ENCODE assay signal across 17 cellular contexts in the genomic region with DNA sequence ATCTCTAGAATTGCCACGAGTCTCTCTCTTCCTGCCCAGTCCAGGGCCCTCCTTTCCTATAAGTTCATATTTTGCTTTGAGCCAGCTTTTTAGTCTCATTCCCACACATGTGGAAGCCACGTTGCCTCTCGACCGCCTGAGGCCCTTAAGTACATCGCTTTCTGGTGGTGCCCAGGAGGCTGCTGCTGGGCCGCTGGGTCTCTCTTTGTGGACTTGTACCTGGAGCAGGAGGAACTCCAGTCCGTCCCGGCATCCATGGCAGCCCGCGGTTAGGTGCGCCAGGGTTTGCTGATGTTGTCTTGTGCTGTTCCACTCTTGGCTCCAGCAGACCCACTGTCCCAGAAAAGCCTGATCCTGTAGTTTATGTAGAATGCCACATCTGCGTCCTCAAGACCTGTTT. TPM values are rescaled to one million over a fixed set of nuclear protein-coding genes. Genes with fewer than 3 reads are reported as not detected.
A peak's percentile ranks its signal among the peaks of the same experiment; 100 is the strongest.
DNase-seq lines count a peak whose midpoint lies in the region; ATAC-seq, FAIRE-seq and TF ChIP-seq lines count a peak whose summit lies in the region.
"Had no signal": no experiment of that assay in that cellular context is flagged by ENCODE, and none has a peak within 500 bp of the region (broad histone marks: within the 10 kb centered on the region; RNA-seq: fewer than 3 reads in every experiment).

No MANE protein-coding gene starts in this region.

- peak overlapping the region; percentile 80 for H3K27ac Mint-ChIP-seq in activated B cell treated with CpG ODN at 0.5 μM for 24 hours
- H3K27ac Mint-ChIP-seq: CD4-positive, CD25-positive, alpha-beta regulatory T cell had no signal

- peaks cover 21% of the 10 kb centered on the region for H3K79me1 ChIP-seq in mesenchymal stem cell (replicated peaks; ENCODE audit: low read length, poor library complexity, severe bottlenecking)

- no peak for TF ChIP-seq RAD21 in HCT116 (IDR thresholded peaks at IDR 0.05; ENCODE audit: low read depth)

- DNase-seq in A673 (ENCODE audit: low spot score) (no peak), HCT116 (ENCODE audit: low read depth, low spot score) (no peak), activated B cell treated with CpG ODN at 0.5 μM for 24 hours (no peak), posterior vena cava (ENCODE audit: low spot score) (peak; percentile 80), mesenchymal stem cell (no peak), small intestine (no peak), osteoblast (ENCODE audit: insufficient read length, low spot score, missing footprints) (no peak)
- DNase-seq: CD4-positive, CD25-positive, alpha-beta regulatory T cell; DMS79; HCEC 1CT; NCI-H1048; NCI-H2107; NCI-H226; SHP77 had no signal

- no peak overlapping the region for H4K91ac ChIP-seq in mesenchymal stem cell (ENCODE audit: low read length)

- H2BK15ac ChIP-seq in mesenchymal stem cell (ENCODE audit: low read depth, poor library complexity, severe bottlenecking), result no peak overlapping the region

- 98% methylated on average over 11 of the region's 12 CpGs for WGBS in mesenchymal stem cell
- WGBS in small intestine, 3 donors, result 94 to 95% (median 94%) methylated on average over 12 of the region's 12 CpGs

- H3K9me3 Mint-ChIP-seq in activated B cell treated with CpG ODN at 0.5 μM for 24 hours, result no peaks in the 10 kb centered on the region
- H3K9me3 Mint-ChIP-seq: CD4-positive, CD25-positive, alpha-beta regulatory T cell had no signal

- peaks cover 21% of the 10 kb centered on the region for H3K4me1 Mint-ChIP-seq in activated B cell treated with CpG ODN at 0.5 μM for 24 hours

- intact Hi-C loops in A673 (cut with micrococcal nuclease; ENCODE audit: unreplicated experiment), result loop anchor here (10.0 kb wide), 1 partner anchor 312 kb away; no protein-coding TSS in a partner anchor
- intact Hi-C loops in HCT116 (cut with micrococcal nuclease), result no loop called here
- intact Hi-C loops in activated B cell treated with CpG ODN at 0.5 μM for 24 hours (cut with micrococcal nuclease), result loop anchor here (2.0 kb wide), 1 partner anchor 150 kb away; no protein-coding TSS in a partner anchor
- intact Hi-C loops in posterior vena cava (cut with DNase I), result no loop called here

- H3K36me3 ChIP-seq in A673 (ENCODE audit: insufficient read depth, low read length, poor library complexity, severe bottlenecking) (peaks cover 100% of the 10 kb centered on the region), HCT116 (ENCODE audit: control insufficient read depth in 1 of 2, insufficient read depth in 2 of 2, low read length in 2 of 2) (peaks cover 54 to 67% of the 10 kb centered on the region in 2 experiments), mesenchymal stem cell (ENCODE audit: control insufficient read depth in 1 of 2, insufficient read depth in 2 of 2, low read depth in 1 of 2, low read length in 2 of 2) (peaks cover 84 to 91% of the 10 kb centered on the region in 2 experiments), small intestine (ENCODE audit: control insufficient read depth in 2 of 2, insufficient read depth in 2 of 2, low read length in 2 of 2) (peaks cover 14 to 36% of the 10 kb centered on the region in 2 donors), osteoblast (ENCODE audit: insufficient read depth, low read length) (peaks cover 74% of the 10 kb centered on the region)

- H2BK120ac ChIP-seq in mesenchymal stem cell (ENCODE audit: low read depth, low read length), result no peak overlapping the region

- CTCF ChIA-PET in A673 (lab: Charles Lee) (no interaction called here), HCT116 (lab: Charles Lee) (no interaction called here), activated B cell treated with CpG ODN at 0.5 μM for 24 hours (lab: Charles Lee) (no interaction called here)

- H3K23ac ChIP-seq in mesenchymal stem cell (ENCODE audit: low read length in 2 of 2), result no peak overlapping the region

- H3K79me2 ChIP-seq in HCT116 (ENCODE audit: insufficient read depth, low read length), result peaks cover 5% of the 10 kb centered on the region; the same call in 1 of the 2 replicates
- H3K79me2 ChIP-seq in osteoblast (ENCODE audit: insufficient read depth, low read length), result no peaks in the 10 kb centered on the region

- no peak overlapping the region for H3K9ac ChIP-seq in HCT116 (ENCODE audit: low read length)
- no peak overlapping the region for H3K9ac ChIP-seq in mesenchymal stem cell (ENCODE audit: low read length)

- no peaks in the 10 kb centered on the region for H3K27me3 Mint-ChIP-seq in activated B cell treated with CpG ODN at 0.5 μM for 24 hours
- H3K27me3 Mint-ChIP-seq: CD4-positive, CD25-positive, alpha-beta regulatory T cell had no signal

- no peak overlapping the region for H3K14ac ChIP-seq in mesenchymal stem cell (ENCODE audit: low read length in 2 of 2)

- no peak overlapping the region for H3K4ac ChIP-seq in mesenchymal stem cell (ENCODE audit: low read depth in 1 of 2, low read length in 2 of 2)

- H3K9me2 ChIP-seq in HCT116 (ENCODE audit: insufficient read depth), result no peaks in the 10 kb centered on the region

- FAIRE-seq in small intestine (lab: Jason Lieb, UNC), result no peak
- FAIRE-seq: A204.1, RCC 7860 had no signal

- H3K4me1 ChIP-seq in A673 (ENCODE audit: insufficient read depth, low read length, poor library complexity, severe bottlenecking) (peaks cover 16% of the 10 kb centered on the region), HCT116 (ENCODE audit: control insufficient read depth in 1 of 2, insufficient read depth in 2 of 2, low read length in 2 of 2) (no peaks in the 10 kb centered on the region), mesenchymal stem cell (ENCODE audit: control insufficient read depth, insufficient read depth, low read depth, low read length) (no peaks in the 10 kb centered on the region), small intestine (ENCODE audit: control insufficient read depth in 2 of 2, insufficient read depth in 1 of 2, low read depth in 1 of 2, low read length in 1 of 2) (peaks cover 0 to 2% of the 10 kb centered on the region in 2 donors), osteoblast (ENCODE audit: insufficient read depth, low read length) (no peaks in the 10 kb centered on the region)

- H3K27ac ChIP-seq in A673 (ENCODE audit: low read depth, low read length, poor library complexity, severe bottlenecking) (no peak overlapping the region), HCT116 (ENCODE audit: low read depth, low read length) (no peak overlapping the region), mesenchymal stem cell (ENCODE audit: low read length, poor library complexity, severe bottlenecking) (no peak overlapping the region), small intestine (ENCODE audit: low read depth in 1 of 2, low read length in 1 of 2) (no peak overlapping the region), osteoblast (ENCODE audit: low read depth, low read length) (no peak overlapping the region)

- peaks cover 94% of the 10 kb centered on the region for H3K36me3 Mint-ChIP-seq in activated B cell treated with CpG ODN at 0.5 μM for 24 hours (ENCODE audit: low read depth)

- BruUV-seq in A673 (replicated peaks; lab: Mats Ljungman, UMichigan) (TSS peak; percentile 61), HCT116 (replicated peaks; lab: Mats Ljungman, UMichigan) (TSS peak; percentile 47)

- H3K4me3 ChIP-seq in A673 (ENCODE audit: low read depth, low read length, poor library complexity, severe bottlenecking) (no peak overlapping the region), HCT116 (replicated peaks in 1 of 2; ENCODE audit: low read depth in 1 of 2, low read length in 2 of 2) (no peak overlapping the region), mesenchymal stem cell (ENCODE audit: insufficient read depth in 1 of 2, low read depth in 1 of 2, low read length in 2 of 2) (no peak overlapping the region), small intestine (ENCODE audit: low read depth in 1 of 2, low read length in 2 of 2) (no peak overlapping the region), osteoblast (ENCODE audit: insufficient read depth, low read length) (no peak overlapping the region)

- H2BK12ac ChIP-seq in mesenchymal stem cell (ENCODE audit: low read length in 2 of 2), result no peak overlapping the region

- RAD21 ChIA-PET in HCT116 (lab: Charles Lee; ENCODE audit: low non-redundant PET in 1 of 2, low total read pairs in 2 of 2, uncharacterized antibody in 2 of 2, unreplicated experiment in 2 of 2), result no interaction called here

- no peak overlapping the region for H2BK5ac ChIP-seq in mesenchymal stem cell (ENCODE audit: low read depth, low read length, poor library complexity, severe bottlenecking)

- H3K27me3 ChIP-seq in A673 (replicated peaks; ENCODE audit: insufficient read depth, low read depth, low read length, poor library complexity) (no peaks in the 10 kb centered on the region), HCT116 (ENCODE audit: insufficient read depth, low read length) (no peaks in the 10 kb centered on the region), mesenchymal stem cell (ENCODE audit: control insufficient read depth in 1 of 2, insufficient read depth in 1 of 2, low read length in 2 of 2) (no peaks in the 10 kb centered on the region), small intestine (ENCODE audit: control insufficient read depth in 2 of 2, insufficient read depth in 2 of 2, low read length in 2 of 2) (no peaks in the 10 kb centered on the region), osteoblast (ENCODE audit: insufficient read depth, low read length) (no peaks in the 10 kb centered on the region)

- no peak for ATAC-seq in HCT116
- no peak for ATAC-seq in activated B cell treated with CpG ODN at 0.5 μM for 24 hours (ENCODE audit: low read depth)
- ATAC-seq in GM21367 (IDR thresholded peaks at IDR 0.05; ENCODE audit: unreplicated experiment), result no peak

- H3K4me2 ChIP-seq in HCT116 (ENCODE audit: low read length) (no peak overlapping the region), mesenchymal stem cell (ENCODE audit: low read length, poor library complexity, severe bottlenecking) (no peak overlapping the region), osteoblast (ENCODE audit: insufficient read depth, low read length) (no peak overlapping the region)

- H2AFZ ChIP-seq in HCT116 (ENCODE audit: low read depth, low read length, poor library complexity, severe bottlenecking), result no peak overlapping the region
- no peak overlapping the region for H2AFZ ChIP-seq in mesenchymal stem cell (ENCODE audit: low read depth, low read length)
- H2AFZ ChIP-seq in osteoblast (ENCODE audit: low read length), result no peak overlapping the region

- H3K9me3 ChIP-seq in A673 (ENCODE audit: low read depth, low read length, poor library complexity, severe bottlenecking) (no peaks in the 10 kb centered on the region), HCT116 (ENCODE audit: control insufficient read depth in 1 of 2, insufficient read depth in 1 of 2, low read depth in 1 of 2, low read length in 2 of 2) (no peaks in the 10 kb centered on the region), mesenchymal stem cell (ENCODE audit: control insufficient read depth, low read length) (no peaks in the 10 kb centered on the region), small intestine (ENCODE audit: control insufficient read depth, low read depth) (no peaks in the 10 kb centered on the region), osteoblast (ENCODE audit: low read depth, low read length) (no peaks in the 10 kb centered on the region)

- H3K18ac ChIP-seq in mesenchymal stem cell (ENCODE audit: low read depth in 1 of 2, low read length in 2 of 2), result no peak overlapping the region

- H3K4me3 Mint-ChIP-seq in activated B cell treated with CpG ODN at 0.5 μM for 24 hours, result no peak overlapping the region
- H3K4me3 Mint-ChIP-seq: CD4-positive, CD25-positive, alpha-beta regulatory T cell had no signal

- H4K20me1 ChIP-seq in HCT116 (ENCODE audit: insufficient read depth) (0 out of 2 replicates have a peak, but pooled peaks cover 3% of the 10 kb centered on the region), osteoblast (ENCODE audit: insufficient read depth, low read length) (no peaks in the 10 kb centered on the region)

- no peak for TF ChIP-seq POLR2A in HCT116 (IDR thresholded peaks at IDR 0.05; ENCODE audit: borderline replicate concordance, extremely low read depth, insufficient read depth, insufficient read length)

- no peak overlapping the region for H4K8ac ChIP-seq in mesenchymal stem cell (ENCODE audit: low read length)

- POLR2A ChIA-PET in A673 (lab: Charles Lee; ENCODE audit: low non-redundant PET) (no interaction called here), HCT116 (lab: Charles Lee) (no interaction called here), activated B cell treated with CpG ODN at 0.5 μM for 24 hours (lab: Charles Lee) (no interaction called here)

- no peak for TF ChIP-seq CTCF in A673 (conservative IDR thresholded peaks at IDR 0.05; ENCODE audit: low read depth, low read length)
- TF ChIP-seq CTCF in HCT116 (IDR thresholded peaks at IDR 0.05 in 2 of 3, conservative IDR thresholded peaks at IDR 0.05 in 1 of 3; ENCODE audit: borderline replicate concordance in 1 of 3, insufficient read depth in 1 of 3, low read depth in 2 of 3, low read length in 2 of 3), result no peak
- no peak for TF ChIP-seq CTCF in activated B cell treated with CpG ODN at 0.5 μM for 24 hours (IDR thresholded peaks at IDR 0.05)
- TF ChIP-seq CTCF in osteoblast (IDR thresholded peaks at IDR 0.05; ENCODE audit: extremely low read depth, low read depth, low read length), result no peak

- H2AK5ac ChIP-seq in mesenchymal stem cell (ENCODE audit: low read length, severe bottlenecking), result no peak overlapping the region

RNA-seq across cellular contexts. Expression of a gene that starts 41.0 kb away (rescaled TPM):
- 180 and 192 TPM in 2 replicates for total RNA-seq in A673 (2021)
- total RNA-seq in HCT116 (2021; ENCODE audit: unreplicated experiment), result 101 TPM
- 66.4 and 80.0 TPM in 2 replicates for polyA plus RNA-seq in HCT116 (2012)
- 107 and 120 TPM in 2 replicates for total RNA-seq in activated B cell treated with CpG ODN at 0.5 μM for 24 hours
- total RNA-seq in posterior vena cava, result 10 to 100 TPM; 30.9 to 34.7 TPM
- polyA plus RNA-seq in mesenchymal stem cell (2013, experiment 1 of 2), result 17.5 TPM
- 14.3 TPM for polyA plus RNA-seq in mesenchymal stem cell (2013, experiment 2 of 2)
- polyA plus RNA-seq in small intestine, result 10 to 100 TPM in 2 of 3 donors, 1 to 10 TPM in 1; 8.9 to 28.7 (median 12.4) TPM
- 19.4 and 20.6 TPM in 2 replicates for total RNA-seq in osteoblast

Comparison
In these comparisons a context has a peak if more than half of its experiments do, and no peak if none do; other contexts are left out.
1. intact Hi-C loops: an anchor here in A673 (10.0 kb wide) and activated B cell treated with CpG ODN at 0.5 μM for 24 hours (2.0 kb wide); none called in HCT116 and posterior vena cava.